ENCODE assay signal across 15 cellular contexts in the genomic region with DNA sequence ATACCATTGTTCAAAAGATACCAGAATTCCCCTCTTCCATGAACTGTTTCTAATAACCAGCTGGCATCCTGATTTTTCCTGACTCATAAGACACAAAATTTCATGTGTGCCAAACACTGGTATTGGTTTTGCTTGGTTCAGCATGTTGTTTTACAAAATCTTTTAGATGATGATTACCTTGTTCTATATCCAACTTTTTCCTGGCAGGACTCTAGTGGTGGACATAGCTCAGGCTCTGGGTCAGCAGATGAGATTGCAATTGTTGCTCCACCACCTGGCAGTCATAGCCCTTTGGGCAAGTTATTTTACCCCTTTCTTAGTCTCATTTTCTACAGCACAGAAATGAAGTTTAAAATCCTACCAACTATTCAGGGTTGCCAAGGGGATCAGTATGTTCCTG. TPM values are rescaled to one million over a fixed set of nuclear protein-coding genes. Genes with fewer than 3 reads are reported as not detected.
DNase-seq lines count a peak whose midpoint lies in the region; ATAC-seq and TF ChIP-seq lines count a peak whose summit lies in the region.
"Had no signal": no experiment of that assay in that cellular context is flagged by ENCODE, and none has a peak within 500 bp of the region (broad histone marks: within the 10 kb centered on the region; RNA-seq: fewer than 3 reads in every experiment).

No MANE protein-coding gene starts in this region.

- no peak overlapping the region for H2AFZ ChIP-seq in ACC112 (ENCODE audit: low read length, unreplicated experiment)

- H3K27ac Mint-ChIP-seq in CD4-positive, CD25-positive, alpha-beta regulatory T cell: peak overlapping the region; percentile 2 to 78 (median 67)
- no peak overlapping the region for H3K27ac Mint-ChIP-seq in osteocyte (ENCODE audit: unreplicated experiment)

- no peak for TF ChIP-seq EP300 in sigmoid colon (IDR thresholded peaks at IDR 0.05)

- H3K36me3 Mint-ChIP-seq in CD4-positive, CD25-positive, alpha-beta regulatory T cell: peaks cover 69% of the 10 kb centered on the region
- peaks cover 54% of the 10 kb centered on the region for H3K36me3 Mint-ChIP-seq in osteocyte (ENCODE audit: unreplicated experiment)

- intact Hi-C loops in sigmoid colon (cut with DNase I): no loop called here

- H3K36me3 ChIP-seq in ACC112 (ENCODE audit: insufficient read depth, low read length) (peaks cover 57% of the 10 kb centered on the region), adipocyte (ENCODE audit: control insufficient read depth, insufficient read depth, low read length, severe bottlenecking) (peaks cover 70% of the 10 kb centered on the region), sigmoid colon (peaks cover 22 to 85% (median 34%) of the 10 kb centered on the region in 4 donors)
- H3K36me3 ChIP-seq in CD4-positive, CD25-positive, alpha-beta regulatory T cell (ENCODE audit: control insufficient read depth, insufficient read depth, low read length): peaks cover 85% of the 10 kb centered on the region

- H3K4me1 ChIP-seq in ACC112 (ENCODE audit: control insufficient read depth, insufficient read depth, low read length, unreplicated experiment): peaks cover 62% of the 10 kb centered on the region
- peaks cover 57% of the 10 kb centered on the region for H3K4me1 ChIP-seq in CD4-positive, CD25-positive, alpha-beta regulatory T cell (ENCODE audit: control insufficient read depth, insufficient read depth, low read length, poor library complexity, severe bottlenecking)
- H3K4me1 ChIP-seq in adipocyte (ENCODE audit: control insufficient read depth, insufficient read depth, low read length): peaks cover 78% of the 10 kb centered on the region
- H3K4me1 ChIP-seq in sigmoid colon: peaks cover 0 to 66% (median 50%) of the 10 kb centered on the region in 4 donors

- peaks cover 29 to 85% (median 59%) of the 10 kb centered on the region in 4 donors for H3K4me1 Mint-ChIP-seq in CD4-positive, CD25-positive, alpha-beta regulatory T cell
- peaks cover 49% of the 10 kb centered on the region for H3K4me1 Mint-ChIP-seq in osteocyte (ENCODE audit: unreplicated experiment)

- H3K9me3 ChIP-seq in CD4-positive, CD25-positive, alpha-beta regulatory T cell (ENCODE audit: control insufficient read depth in 2 of 2, low read length in 2 of 2): no peaks in the 10 kb centered on the region
- H3K9me3 ChIP-seq in adipocyte (ENCODE audit: control insufficient read depth, low read length) (no peaks in the 10 kb centered on the region), sigmoid colon (no peaks in the 10 kb centered on the region)
- H3K9me3 ChIP-seq: left lung, pancreas had no signal

- no peaks in the 10 kb centered on the region for H3K27me3 Mint-ChIP-seq in CD4-positive, CD25-positive, alpha-beta regulatory T cell
- H3K27me3 Mint-ChIP-seq in osteocyte (ENCODE audit: unreplicated experiment): no peaks in the 10 kb centered on the region

- H3K27me3 ChIP-seq in ACC112 (ENCODE audit: insufficient read depth, low read length): no peaks in the 10 kb centered on the region
- H3K27me3 ChIP-seq in CD4-positive, CD25-positive, alpha-beta regulatory T cell (ENCODE audit: control insufficient read depth, insufficient read depth, low read length): no peaks in the 10 kb centered on the region
- no peaks in the 10 kb centered on the region for H3K27me3 ChIP-seq in adipocyte (replicated peaks; ENCODE audit: control insufficient read depth, insufficient read depth, low read length)
- H3K27me3 ChIP-seq in sigmoid colon: no peaks in the 10 kb centered on the region
- H3K27me3 ChIP-seq: left lung, pancreas had no signal

- peak overlapping the region; percentile 75 for H3K9ac ChIP-seq in adipocyte (ENCODE audit: low read length)

- no peak for TF ChIP-seq POLR2A in sigmoid colon (IDR thresholded peaks at IDR 0.05)

- H3K4me3 Mint-ChIP-seq in CD4-positive, CD25-positive, alpha-beta regulatory T cell: peak overlapping the region; percentile 64 to 82 (median 78)
- H3K4me3 Mint-ChIP-seq in osteocyte (ENCODE audit: unreplicated experiment): no peak overlapping the region

- H3K4me3 ChIP-seq in ACC112 (ENCODE audit: low read depth, low read length) (peak overlapping the region; percentile 64), adipocyte (ENCODE audit: low read length) (peak overlapping the region; percentile 73), sigmoid colon (no peak overlapping the region)
- peak overlapping the region; percentile 57 for H3K4me3 ChIP-seq in CD4-positive, CD25-positive, alpha-beta regulatory T cell (ENCODE audit: low read depth, low read length)
- H3K4me3 ChIP-seq: left lung, pancreas had no signal

- H3K79me2 ChIP-seq in ACC112 (ENCODE audit: control insufficient read depth, insufficient read depth, low read length, unreplicated experiment): peaks cover 55% of the 10 kb centered on the region

- TF ChIP-seq CTCF in osteocyte (IDR thresholded peaks at IDR 0.05): no peak
- no peak for TF ChIP-seq CTCF in sigmoid colon (IDR thresholded peaks at IDR 0.05)

- no peak for ATAC-seq in CD4-positive, CD25-positive, alpha-beta regulatory T cell (ENCODE audit: low read depth in 2 of 2)
- ATAC-seq: left lung, pancreas had no signal

- DNase-seq in CD4-positive, CD25-positive, alpha-beta regulatory T cell: no peak
- DNase-seq in adipocyte (ENCODE audit: low read depth) (peak; percentile 50), lung microvascular endothelial cell (ENCODE audit: low read depth in 2 of 2) (peak; percentile 26 to 27), NCI-H1048 (lab: John Stamatoyannopoulos, UW) (no peak), hepatic stellate cell (ENCODE audit: low spot score) (no peak), osteocyte (ENCODE audit: extremely low spot score, unreplicated experiment) (no peak), sigmoid colon (no peak)
- DNase-seq: left lung; NCI-H1092 treated with DMSO at 0.1 percent for 48 hours; pancreas; RPMI8226; stimulated activated CD4-positive, alpha-beta T cell treated with anti-CD3 and anti-CD28 coated beads, Interleukin-2, amount 100 ng/mL, for 24 hours; stimulated activated naive CD4-positive, alpha-beta T cell treated with Interleukin-2 at 50 U/mL for 16 hours had no signal

- no peaks in the 10 kb centered on the region for H3K9me3 Mint-ChIP-seq in CD4-positive, CD25-positive, alpha-beta regulatory T cell
- no peaks in the 10 kb centered on the region for H3K9me3 Mint-ChIP-seq in osteocyte (ENCODE audit: unreplicated experiment)

- H3K27ac ChIP-seq in ACC112 (ENCODE audit: low read depth, low read length): peak overlapping the region; percentile 42
- H3K27ac ChIP-seq in CD4-positive, CD25-positive, alpha-beta regulatory T cell (ENCODE audit: insufficient read depth, low read length, poor library complexity, severe bottlenecking): no peak overlapping the region
- H3K27ac ChIP-seq in sigmoid colon: no peak overlapping the region
- H3K27ac ChIP-seq: pancreas had no signal

RNA-seq across cellular contexts. Expression of gene TRIM38, which starts 6.2 kb away (rescaled TPM):
- 22.9 TPM for total RNA-seq in CD4-positive, CD25-positive, alpha-beta regulatory T cell
- polyA plus RNA-seq in CD4-positive, CD25-positive, alpha-beta regulatory T cell: 10 to 100 TPM in 1 of 4 donors, 1 to 10 TPM in 3; 6.6 to 10.9 (median 8.4) TPM
- total RNA-seq in lung microvascular endothelial cell: 4.8 and 5.9 TPM in 2 replicates
- total RNA-seq in osteocyte: 8.0 and 8.4 TPM in 2 replicates
- 10 to 100 TPM in 1 of 4 donors, 1 to 10 TPM in 3; 7.5 to 13.3 (median 8.2) TPM for total RNA-seq in sigmoid colon
- 10 to 100 TPM in 1 of 3 donors, 1 to 10 TPM in 2; 4.2 to 10.2 (median 5.1) TPM for polyA plus RNA-seq in sigmoid colon

RNA-seq across cellular contexts. Expression of gene SLC17A2, which starts 38.3 kb away (rescaled TPM):
- total RNA-seq in CD4-positive, CD25-positive, alpha-beta regulatory T cell: not detected
- polyA plus RNA-seq in CD4-positive, CD25-positive, alpha-beta regulatory T cell: not detected
- total RNA-seq in lung microvascular endothelial cell (not detected in 2 replicates), osteocyte (not detected in 2 replicates), sigmoid colon (not detected)
- polyA plus RNA-seq in sigmoid colon: not detected
- total RNA-seq: left lung, NCI-H460 had no signal

Comparison
In these comparisons a context has a peak if more than half of its experiments do, and no peak if none do; other contexts are left out.
1. H3K4me3 ChIP-seq: peak in ACC112 (single experiment), CD4-positive, CD25-positive, alpha-beta regulatory T cell (single experiment) and adipocyte (single experiment); none in sigmoid colon (0 of 4).
2. DNase-seq: peak in adipocyte (single experiment) and lung microvascular endothelial cell (2 of 2); none in CD4-positive, CD25-positive, alpha-beta regulatory T cell (0 of 3), NCI-H1048 (single experiment), hepatic stellate cell (single experiment), osteocyte (single experiment) and sigmoid colon (single experiment).